24 cellular contexts compared by ENCODE assay signal in the genomic region with DNA sequence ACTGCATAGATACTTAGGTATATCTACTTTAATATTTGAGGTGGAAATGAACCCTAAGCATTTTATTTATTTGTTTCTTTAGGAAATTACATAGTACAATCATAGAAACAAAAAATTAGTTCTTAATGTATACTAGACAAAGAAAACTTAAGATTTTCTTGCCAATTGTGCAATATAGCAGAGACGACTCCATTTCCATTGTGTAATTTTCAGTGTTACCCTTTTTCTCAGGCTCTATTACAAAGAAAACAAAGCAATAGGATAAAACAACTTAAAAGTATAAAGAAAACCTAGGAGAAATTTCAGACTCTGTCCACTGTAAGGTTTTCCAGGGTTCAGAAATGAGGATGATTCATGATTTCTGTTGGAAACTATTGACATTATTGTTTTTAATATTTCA.
DNase-seq lines count a peak whose midpoint lies in the region; ATAC-seq, FAIRE-seq and TF ChIP-seq lines count a peak whose summit lies in the region.
"Had no signal": no experiment of that assay in that cellular context is flagged by ENCODE, and none has a peak within 500 bp of the region (broad histone marks: within the 10 kb centered on the region; RNA-seq: fewer than 3 reads in every experiment).

No MANE protein-coding gene starts in this region.

- H3K4me2 ChIP-seq in HepG2 (ENCODE audit: low read depth, low read length), result no peak overlapping the region

- in situ Hi-C loops in HepG2 (cut with HindIII; ENCODE audit: extremely low pct_ligation_motif_present, low pct_unique_long_range_greater_than_20kb), result no loop called here

- H3K79me2 ChIP-seq in HepG2 (ENCODE audit: insufficient read depth, low read length), result peaks cover 6% of the 10 kb centered on the region

- no peak overlapping the region for H3K27ac Mint-ChIP-seq in activated CD4-positive, alpha-beta memory T cell treated with anti-CD3 and anti-CD28 coated beads for 36 hours
- H3K27ac Mint-ChIP-seq in progenitor cell of endocrine pancreas, result no peak overlapping the region
- H3K27ac Mint-ChIP-seq: H9; HFFc6; T-helper 1 cell treated with Interleukin-12 subunit alpha and Interleukin-12 subunit beta and Interleukin-4 antibody, amounts not matched to agents 30 μg/mL and 1 μg/mL, for 36 hours had no signal

- 87% methylated on average over 1 of the region's 1 CpG for WGBS in HepG2 (ENCODE audit: low lambda C conversion rate)
- WGBS in right lobe of liver (ENCODE audit: insufficient coverage, low coverage, low lambda C conversion rate, missing lambda C conversion rate), result 55% methylated on average over 1 of the region's 1 CpG

- H3K4me3 Mint-ChIP-seq in activated CD4-positive, alpha-beta memory T cell treated with anti-CD3 and anti-CD28 coated beads for 36 hours, result no peak overlapping the region
- H3K4me3 Mint-ChIP-seq in progenitor cell of endocrine pancreas (ENCODE audit: low read depth), result no peak overlapping the region
- H3K4me3 Mint-ChIP-seq: H9; HFFc6; T-helper 1 cell treated with Interleukin-12 subunit alpha and Interleukin-12 subunit beta and Interleukin-4 antibody, amounts not matched to agents 30 μg/mL and 1 μg/mL, for 36 hours had no signal

- TF ChIP-seq RAD21 in HepG2 (CRISPR knock-in tag; IDR thresholded peaks at IDR 0.05), result no peak

- H3K9ac ChIP-seq in HepG2 (ENCODE audit: insufficient read depth, low read depth, low read length) (no peak overlapping the region), adipocyte (ENCODE audit: low read length) (no peak overlapping the region)
- H3K9ac ChIP-seq: GM23248 had no signal

- H3K27me3 ChIP-seq in HepG2 (ENCODE audit: control insufficient read depth in 1 of 2, insufficient read depth in 2 of 2, low read length in 2 of 2), result no peaks in the 10 kb centered on the region
- no peaks in the 10 kb centered on the region for H3K27me3 ChIP-seq in right lobe of liver
- no peaks in the 10 kb centered on the region for H3K27me3 ChIP-seq in adipocyte (replicated peaks; ENCODE audit: control insufficient read depth, insufficient read depth, low read length)
- H3K27me3 ChIP-seq: BE2C had no signal

- TF ChIP-seq POLR2A in HepG2 (IDR thresholded peaks at IDR 0.05; ENCODE audit: insufficient read depth in 1 of 2, low read depth in 2 of 2, low read length in 2 of 2) (no peak), right lobe of liver (IDR thresholded peaks at IDR 0.05) (no peak)

- H3K36me3 Mint-ChIP-seq in activated CD4-positive, alpha-beta memory T cell treated with anti-CD3 and anti-CD28 coated beads for 36 hours, result no peaks in the 10 kb centered on the region
- no peaks in the 10 kb centered on the region for H3K36me3 Mint-ChIP-seq in progenitor cell of endocrine pancreas (ENCODE audit: insufficient read depth)

- H3K9me3 Mint-ChIP-seq in activated CD4-positive, alpha-beta memory T cell treated with anti-CD3 and anti-CD28 coated beads for 36 hours, result no peaks in the 10 kb centered on the region
- H3K9me3 Mint-ChIP-seq in progenitor cell of endocrine pancreas (ENCODE audit: low read depth), result no peaks in the 10 kb centered on the region
- H3K9me3 Mint-ChIP-seq: H9; HFFc6; T-helper 1 cell treated with Interleukin-12 subunit alpha and Interleukin-12 subunit beta and Interleukin-4 antibody, amounts not matched to agents 30 μg/mL and 1 μg/mL, for 36 hours had no signal

- H3K4me1 ChIP-seq in HepG2 (ENCODE audit: insufficient read depth, low read length), result peaks cover 14% of the 10 kb centered on the region
- H3K4me1 ChIP-seq in right lobe of liver, result peaks cover 0 to 12% (median 0%) of the 10 kb centered on the region in 4 donors
- peaks cover 35% of the 10 kb centered on the region for H3K4me1 ChIP-seq in adipocyte (ENCODE audit: control insufficient read depth, insufficient read depth, low read length)
- H3K4me1 ChIP-seq: BE2C had no signal

- H3K36me3 ChIP-seq in HepG2 (replicated peaks in 1 of 2; ENCODE audit: control insufficient read depth in 1 of 2, insufficient read depth in 2 of 2, low read length in 2 of 2), result no peaks in the 10 kb centered on the region
- no peaks in the 10 kb centered on the region for H3K36me3 ChIP-seq in right lobe of liver
- H3K36me3 ChIP-seq in adipocyte (ENCODE audit: control insufficient read depth, insufficient read depth, low read length, severe bottlenecking), result no peaks in the 10 kb centered on the region
- H3K36me3 ChIP-seq: BE2C had no signal

- no peak for FAIRE-seq in HepG2 (lab: Jason Lieb, UNC)
- FAIRE-seq: D721Med had no signal

- CTCF ChIA-PET in HepG2 (lab: Yijun Ruan, JAX; ENCODE audit: low intra/inter-chr PET ratio, low total read pairs), result no interaction called here
- CTCF ChIA-PET in activated CD4-positive, alpha-beta memory T cell treated with anti-CD3 and anti-CD28 coated beads for 36 hours (lab: Charles Lee), result interaction anchor here (2.5 kb wide), 1 partner anchor 96 kb away, joined by 10 read pairs; no protein-coding TSS in a partner anchor

- H3K4me1 Mint-ChIP-seq in activated CD4-positive, alpha-beta memory T cell treated with anti-CD3 and anti-CD28 coated beads for 36 hours (ENCODE audit: low read depth), result peaks cover 8% of the 10 kb centered on the region
- H3K4me1 Mint-ChIP-seq in progenitor cell of endocrine pancreas (ENCODE audit: low read depth), result no peaks in the 10 kb centered on the region

- TF ChIP-seq EP300 in HepG2 (IDR thresholded peaks at IDR 0.05; ENCODE audit: low read depth in 2 of 2, low read length in 2 of 2) (no peak), HepG2 (CRISPR knock-in tag; IDR thresholded peaks at IDR 0.05; ENCODE audit: borderline replicate concordance) (no peak)

- no peaks in the 10 kb centered on the region for H3K27me3 Mint-ChIP-seq in activated CD4-positive, alpha-beta memory T cell treated with anti-CD3 and anti-CD28 coated beads for 36 hours
- no peaks in the 10 kb centered on the region for H3K27me3 Mint-ChIP-seq in progenitor cell of endocrine pancreas

- no peak overlapping the region for H2AFZ ChIP-seq in HepG2 (ENCODE audit: low read length)
- H2AFZ ChIP-seq: GM23248 had no signal

- POLR2A ChIA-PET in HepG2 (lab: Yijun Ruan, JAX), result interaction anchor here (0.7 to 2.4 kb wide), 4 partner anchors 8 to 92 kb away, joined by 3 to 15 read pairs (median 10); partner anchors contain the start of gene SERTAD2
- POLR2A ChIA-PET in activated CD4-positive, alpha-beta memory T cell treated with anti-CD3 and anti-CD28 coated beads for 36 hours (lab: Charles Lee), result no interaction called here

- DNase-seq in HepG2 (ENCODE audit: low spot score) (no peak), right lobe of liver (no peak), adipocyte (ENCODE audit: low read depth) (peak; percentile 76), fibroblast of pulmonary artery (ENCODE audit: low read depth) (peak; percentile 42), NCI-H1092 treated with DMSO at 0.1 percent for 48 hours (lab: John Stamatoyannopoulos, UW) (no peak), progenitor cell of endocrine pancreas (ENCODE audit: low spot score, unreplicated experiment) (no peak)
- no peak for DNase-seq in activated CD4-positive, alpha-beta memory T cell treated with anti-CD3 and anti-CD28 coated beads for 36 hours
- DNase-seq: BE2C, DMS53, GM23248, H9, HFFc6, MM.1S, NCI-H1105 treated with DMSO at 0.1 percent for 48 hours, NCI-H2081, NCI-H2171, NCI-H345, NCI-H524, NCI-H774, Right ventricle myocardium superior had no signal

- no peaks in the 10 kb centered on the region for H4K20me1 ChIP-seq in HepG2 (ENCODE audit: insufficient read depth, low read length)

- BruUV-seq in HepG2 (replicated peaks; lab: Mats Ljungman, UMichigan), result no TSS peak

- no peak overlapping the region for H3K27ac ChIP-seq in HepG2 (ENCODE audit: extremely low read length, insufficient read depth, low read length)
- no peak overlapping the region for H3K27ac ChIP-seq in right lobe of liver
- H3K27ac ChIP-seq: GM23248, HL-60 had no signal

- intact Hi-C loops in HepG2 (cut with micrococcal nuclease; ENCODE audit: unreplicated experiment) (no loop called here), right lobe of liver (cut with DNase I) (no loop called here)
- intact Hi-C loops in activated CD4-positive, alpha-beta memory T cell treated with anti-CD3 and anti-CD28 coated beads for 36 hours (cut with micrococcal nuclease), result no loop called here

- no peaks in the 10 kb centered on the region for H3K9me3 ChIP-seq in HepG2 (ENCODE audit: low read length)
- no peaks in the 10 kb centered on the region for H3K9me3 ChIP-seq in right lobe of liver
- H3K9me3 ChIP-seq in adipocyte (ENCODE audit: control insufficient read depth, low read length), result no peaks in the 10 kb centered on the region
- H3K9me3 ChIP-seq: BE2C had no signal

- H3K4me3 ChIP-seq in HepG2 (replicated peaks in 1 of 3; ENCODE audit: insufficient read depth in 1 of 3, low read depth in 2 of 3, low read length in 3 of 3) (no peak overlapping the region), right lobe of liver (no peak overlapping the region), adipocyte (ENCODE audit: low read length) (no peak overlapping the region), fibroblast of pulmonary artery (replicated peaks; ENCODE audit: low read depth, low read length) (no peak overlapping the region)
- H3K4me3 ChIP-seq: GM23248 had no signal

- ATAC-seq in HepG2 (no peak), right lobe of liver (no peak), GM21360 (IDR thresholded peaks at IDR 0.05; ENCODE audit: unreplicated experiment) (no peak)

- TF ChIP-seq CTCF in HepG2 (CRISPR knock-in tag; IDR thresholded peaks at IDR 0.05) (no peak), right lobe of liver (IDR thresholded peaks at IDR 0.05) (no peak), fibroblast of pulmonary artery (IDR thresholded peaks at IDR 0.05; ENCODE audit: low read length, missing control alignments) (no peak), progenitor cell of endocrine pancreas (IDR thresholded peaks at IDR 0.05; ENCODE audit: unreplicated experiment) (no peak)

TF ChIP-seq in HepG2, 621 proteins besides CTCF, POLR2A, EP300 and RAD21:
- TF ChIP-seq ZNF660 (CRISPR knock-in tag; IDR thresholded peaks at IDR 0.05; ENCODE audit: borderline replicate concordance, low read depth) (no peak), SAP130 (CRISPR knock-in tag; IDR thresholded peaks at IDR 0.05; ENCODE audit: low read depth) (no peak), ZNF619 (CRISPR knock-in tag; IDR thresholded peaks at IDR 0.05) (no peak), PTBP1 (IDR thresholded peaks at IDR 0.05; ENCODE audit: low read depth, low read length, poor library complexity, severe bottlenecking) (no peak), LBX2 (CRISPR knock-in tag; IDR thresholded peaks at IDR 0.05; ENCODE audit: borderline replicate concordance) (no peak), CEBPB (IDR thresholded peaks at IDR 0.05; ENCODE audit: borderline replicate concordance, low read depth, low read length) (0 out of 2 replicates have a peak, but pooled peaks have one; percentile 37), ZFY (CRISPR knock-in tag; IDR thresholded peaks at IDR 0.05) (no peak), KDM5A (IDR thresholded peaks at IDR 0.05; ENCODE audit: borderline replicate concordance, low read length) (no peak)

Comparison
In these comparisons a context has a peak if more than half of its experiments do, and no peak if none do; other contexts are left out.
1. DNase-seq: peak in adipocyte (single experiment) and fibroblast of pulmonary artery (single experiment); none in HepG2 (single experiment), right lobe of liver (0 of 3), NCI-H1092 treated with DMSO at 0.1 percent for 48 hours (single experiment), activated CD4-positive, alpha-beta memory T cell treated with anti-CD3 and anti-CD28 coated beads for 36 hours (single experiment) and progenitor cell of endocrine pancreas (single experiment).